In genomic region chr19:29528350-29528945, GRCh38 we compare ENCODE assay signal across 8 cellular contexts. TPM values are rescaled to one million over a fixed set of nuclear protein-coding genes. Genes with fewer than 3 reads are reported as not detected.
DNase-seq lines count a peak whose midpoint lies in the region; ATAC-seq and TF ChIP-seq lines count a peak whose summit lies in the region.

No MANE protein-coding gene starts in this region.

- DNase-seq in Daoy (ENCODE audit: low read depth): peak; percentile 88
- DNase-seq in HFFc6: peak; percentile 12
- DNase-seq in NCI-H526 (lab: John Stamatoyannopoulos, UW): peak; percentile 68 to 94
- peak; percentile 30 for DNase-seq in activated T-cell treated with anti-CD3 and anti-CD28 coated beads, Interleukin-2, amount 50 U/mL, for 4 hours
- peak; percentile 53 for DNase-seq in fibroblast of the aortic adventitia (ENCODE audit: low read depth)
- DNase-seq in neural progenitor cell (ENCODE audit: low spot score): peak; percentile 95

- H3K9me3 ChIP-seq in neural progenitor cell (ENCODE audit: low read depth): no peaks in the 10 kb centered on the region
- H3K9me3 ChIP-seq in stomach smooth muscle (ENCODE audit: control insufficient read depth in 2 of 2, low read length in 2 of 2): no peaks in the 10 kb centered on the region

- peaks cover 32% of the 10 kb centered on the region for H4K20me1 ChIP-seq in neural progenitor cell (ENCODE audit: low read depth)

- H3K4me3 Mint-ChIP-seq in HFFc6 (no peak overlapping the region; the same call in 1 of the 2 replicates), neural progenitor cell (peak overlapping the region; percentile 80)
- peak overlapping the region; percentile 56 for H3K4me3 Mint-ChIP-seq in activated T-cell treated with anti-CD3 and anti-CD28 coated beads, Interleukin-2, amount 50 U/mL, for 4 hours

- H3K4me1 Mint-ChIP-seq in HFFc6 (ENCODE audit: low read depth): no peaks in the 10 kb centered on the region
- H3K4me1 Mint-ChIP-seq in activated T-cell treated with anti-CD3 and anti-CD28 coated beads, Interleukin-2, amount 50 U/mL, for 4 hours (ENCODE audit: low read depth): peaks cover 31% of the 10 kb centered on the region
- peaks cover 21% of the 10 kb centered on the region for H3K4me1 Mint-ChIP-seq in neural progenitor cell

- H3K36me3 ChIP-seq in neural progenitor cell: no peaks in the 10 kb centered on the region
- H3K36me3 ChIP-seq in stomach smooth muscle (ENCODE audit: control insufficient read depth in 2 of 2, insufficient read depth in 2 of 2, low read length in 2 of 2): no peaks in the 10 kb centered on the region

- H3K9me3 Mint-ChIP-seq in HFFc6: no peaks in the 10 kb centered on the region
- H3K9me3 Mint-ChIP-seq in activated T-cell treated with anti-CD3 and anti-CD28 coated beads, Interleukin-2, amount 50 U/mL, for 4 hours: no peaks in the 10 kb centered on the region
- H3K9me3 Mint-ChIP-seq in neural progenitor cell: peaks cover 2% of the 10 kb centered on the region

- TF ChIP-seq CTCF in HFFc6 (IDR thresholded peaks at IDR 0.05) (peak; percentile 80), fibroblast of the aortic adventitia (IDR thresholded peaks at IDR 0.05; ENCODE audit: insufficient read depth, low read length) (peak; percentile 71), neural progenitor cell (IDR thresholded peaks at IDR 0.05) (peak; percentile 89)

- peak overlapping the region; percentile 99 for H3K4me2 ChIP-seq in neural progenitor cell

- H3K79me2 ChIP-seq in neural progenitor cell (ENCODE audit: low read depth): no peaks in the 10 kb centered on the region

- ATAC-seq in activated T-cell treated with anti-CD3 and anti-CD28 coated beads, Interleukin-2, amount 50 U/mL, for 4 hours: peak; percentile 79 to 81
- no peak for ATAC-seq in HG02970 (IDR thresholded peaks at IDR 0.05; ENCODE audit: low FRiP score, unreplicated experiment)

- H3K4me1 ChIP-seq in neural progenitor cell: peaks cover 28% of the 10 kb centered on the region
- peaks cover 44% of the 10 kb centered on the region for H3K4me1 ChIP-seq in stomach smooth muscle (ENCODE audit: control insufficient read depth, insufficient read depth, low read length)

- peak overlapping the region; percentile 84 for H2AFZ ChIP-seq in neural progenitor cell (replicated peaks)

- peaks cover 87% of the 10 kb centered on the region for H3K27me3 ChIP-seq in neural progenitor cell
- H3K27me3 ChIP-seq in stomach smooth muscle (ENCODE audit: control insufficient read depth in 1 of 2, insufficient read depth in 2 of 2, low read length in 2 of 2): peaks cover 65 to 69% of the 10 kb centered on the region in 2 donors

- no peak overlapping the region for H3K27ac Mint-ChIP-seq in HFFc6
- no peak overlapping the region for H3K27ac Mint-ChIP-seq in neural progenitor cell

- H3K4me3 ChIP-seq in fibroblast of the aortic adventitia (ENCODE audit: low read depth, low read length) (peak overlapping the region; percentile 44), neural progenitor cell (peak overlapping the region; percentile 52), stomach smooth muscle (ENCODE audit: low read length in 2 of 2) (peak overlapping the region; percentile 53 to 54)

- no peak overlapping the region for H3K9ac ChIP-seq in neural progenitor cell
- no peak overlapping the region for H3K9ac ChIP-seq in stomach smooth muscle (ENCODE audit: low read length in 2 of 2)

- H3K27me3 Mint-ChIP-seq in HFFc6 (ENCODE audit: insufficient read depth) (peaks cover 33% of the 10 kb centered on the region), neural progenitor cell (ENCODE audit: insufficient read depth, low read depth) (peaks cover 66% of the 10 kb centered on the region)
- peaks cover 71% of the 10 kb centered on the region for H3K27me3 Mint-ChIP-seq in activated T-cell treated with anti-CD3 and anti-CD28 coated beads, Interleukin-2, amount 50 U/mL, for 4 hours (ENCODE audit: low read depth)

- H3K36me3 Mint-ChIP-seq in HFFc6 (ENCODE audit: low read depth) (no peaks in the 10 kb centered on the region), neural progenitor cell (no peaks in the 10 kb centered on the region)
- H3K36me3 Mint-ChIP-seq in activated T-cell treated with anti-CD3 and anti-CD28 coated beads, Interleukin-2, amount 50 U/mL, for 4 hours (ENCODE audit: insufficient read depth): no peaks in the 10 kb centered on the region

- H3F3A ChIP-seq in neural progenitor cell (ENCODE audit: low read depth): peaks cover 31% of the 10 kb centered on the region

- H3K27ac ChIP-seq in neural progenitor cell (no peak overlapping the region), stomach smooth muscle (ENCODE audit: low read length) (no peak overlapping the region)

RNA-seq across cellular contexts. Expression of gene VSTM2B, which starts 2.7 kb away (rescaled TPM):
- total RNA-seq in Daoy (2014; rRNA removed; shearing (Covaris generic)): not detected in 2 replicates
- not detected for total RNA-seq in HFFc6 (2021; fragmentation: NEBNext Ultra II Directional; extraction: Animal tissue kit (Norgen Biotek cat#: 25700))
- total RNA-seq in activated T-cell treated with anti-CD3 and anti-CD28 coated beads, Interleukin-2, amount 50 U/mL, for 4 hours: not detected
- not detected in 2 replicates for total RNA-seq in fibroblast of the aortic adventitia (ENCODE audit: low replicate concordance)
- total RNA-seq in neural progenitor cell (ENCODE audit: low replicate concordance): 0.59 TPM in 1 of 2 replicates, not detected in the other

Comparison
In these comparisons a context has a peak if more than half of its experiments do, and no peak if none do; other contexts are left out.
1. DNase-seq: peak in every context shown above with its lines; median percentile 95 in neural progenitor cell; 88 in Daoy; 81 in NCI-H526; 53 in fibroblast of the aortic adventitia; 30 in activated T-cell treated with anti-CD3 and anti-CD28 coated beads, Interleukin-2, amount 50 U/mL, for 4 hours; 12 in HFFc6.